In the genomic region with DNA sequence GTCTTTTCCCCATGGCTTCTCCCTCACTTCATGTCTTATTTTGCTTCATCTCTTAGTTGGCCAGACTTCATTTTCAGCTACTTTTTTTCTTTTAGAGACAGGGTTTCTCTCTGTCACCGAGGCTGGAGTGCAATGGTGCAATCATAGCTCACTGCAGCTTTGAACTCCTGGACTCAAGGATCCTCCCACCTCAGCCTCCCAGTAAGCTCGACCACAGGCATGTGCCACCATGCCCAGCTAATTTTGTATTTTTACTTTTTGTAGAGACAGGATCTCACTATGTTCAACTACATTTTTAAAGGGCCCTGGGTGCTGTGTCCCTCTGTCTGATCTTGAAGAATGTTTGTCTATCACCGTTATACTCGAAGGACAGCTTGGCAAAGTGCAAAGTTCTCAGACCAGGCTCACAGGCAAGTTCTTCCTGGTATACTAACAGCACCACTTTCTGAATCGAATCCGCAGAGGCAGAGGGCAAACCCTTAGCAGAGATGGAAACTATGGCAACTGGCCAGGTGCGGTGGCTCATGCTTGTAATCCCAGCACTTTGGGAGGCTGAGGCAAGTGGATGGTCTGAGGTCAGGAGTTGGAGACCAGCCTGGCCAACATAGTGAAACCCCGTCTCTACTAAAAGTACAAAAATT, we compare ENCODE assay signal across 1 cellular context.
TF ChIP-seq lines count a peak whose summit lies in the region.

No MANE protein-coding gene starts in this region.

TF ChIP-seq in HepG2, 621 proteins besides CTCF, POLR2A, EP300 and RAD21 (continued from another document and continues in another):
- TF ChIP-seq, protein P1, sequence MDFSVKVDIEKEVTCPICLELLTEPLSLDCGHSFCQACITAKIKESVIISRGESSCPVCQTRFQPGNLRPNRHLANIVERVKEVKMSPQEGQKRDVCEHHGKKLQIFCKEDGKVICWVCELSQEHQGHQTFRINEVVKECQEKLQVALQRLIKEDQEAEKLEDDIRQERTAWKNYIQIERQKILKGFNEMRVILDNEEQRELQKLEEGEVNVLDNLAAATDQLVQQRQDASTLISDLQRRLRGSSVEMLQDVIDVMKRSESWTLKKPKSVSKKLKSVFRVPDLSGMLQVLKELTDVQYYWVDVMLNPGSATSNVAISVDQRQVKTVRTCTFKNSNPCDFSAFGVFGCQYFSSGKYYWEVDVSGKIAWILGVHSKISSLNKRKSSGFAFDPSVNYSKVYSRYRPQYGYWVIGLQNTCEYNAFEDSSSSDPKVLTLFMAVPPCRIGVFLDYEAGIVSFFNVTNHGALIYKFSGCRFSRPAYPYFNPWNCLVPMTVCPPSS (IDR thresholded peaks at IDR 0.05): no peak
- no peak for TF ChIP-seq ZBTB38 (CRISPR knock-in tag; IDR thresholded peaks at IDR 0.05)
- no peak for TF ChIP-seq ZC3H13 (CRISPR knock-in tag; IDR thresholded peaks at IDR 0.05)
- no peak for TF ChIP-seq ARHGAP35 (CRISPR knock-in tag; IDR thresholded peaks at IDR 0.05; ENCODE audit: borderline replicate concordance)
- TF ChIP-seq, protein P2, sequence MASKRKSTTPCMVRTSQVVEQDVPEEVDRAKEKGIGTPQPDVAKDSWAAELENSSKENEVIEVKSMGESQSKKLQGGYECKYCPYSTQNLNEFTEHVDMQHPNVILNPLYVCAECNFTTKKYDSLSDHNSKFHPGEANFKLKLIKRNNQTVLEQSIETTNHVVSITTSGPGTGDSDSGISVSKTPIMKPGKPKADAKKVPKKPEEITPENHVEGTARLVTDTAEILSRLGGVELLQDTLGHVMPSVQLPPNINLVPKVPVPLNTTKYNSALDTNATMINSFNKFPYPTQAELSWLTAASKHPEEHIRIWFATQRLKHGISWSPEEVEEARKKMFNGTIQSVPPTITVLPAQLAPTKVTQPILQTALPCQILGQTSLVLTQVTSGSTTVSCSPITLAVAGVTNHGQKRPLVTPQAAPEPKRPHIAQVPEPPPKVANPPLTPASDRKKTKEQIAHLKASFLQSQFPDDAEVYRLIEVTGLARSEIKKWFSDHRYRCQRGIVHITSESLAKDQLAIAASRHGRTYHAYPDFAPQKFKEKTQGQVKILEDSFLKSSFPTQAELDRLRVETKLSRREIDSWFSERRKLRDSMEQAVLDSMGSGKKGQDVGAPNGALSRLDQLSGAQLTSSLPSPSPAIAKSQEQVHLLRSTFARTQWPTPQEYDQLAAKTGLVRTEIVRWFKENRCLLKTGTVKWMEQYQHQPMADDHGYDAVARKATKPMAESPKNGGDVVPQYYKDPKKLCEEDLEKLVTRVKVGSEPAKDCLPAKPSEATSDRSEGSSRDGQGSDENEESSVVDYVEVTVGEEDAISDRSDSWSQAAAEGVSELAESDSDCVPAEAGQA (IDR thresholded peaks at IDR 0.05; ENCODE audit: low read depth): no peak
- TF ChIP-seq, protein P2 (CRISPR knock-in tag; IDR thresholded peaks at IDR 0.05; ENCODE audit: borderline replicate concordance): no peak
- TF ChIP-seq ELF3 (CRISPR knock-in tag; IDR thresholded peaks at IDR 0.05): peak; percentile 77
- no peak for TF ChIP-seq ZNF674 (CRISPR knock-in tag; IDR thresholded peaks at IDR 0.05; ENCODE audit: low read depth)
- TF ChIP-seq ZNF296 (CRISPR knock-in tag; conservative IDR thresholded peaks at IDR 0.05): 0 out of 2 replicates have a peak, but pooled peaks have one; percentile 2
- TF ChIP-seq ZNF432 (CRISPR knock-in tag; IDR thresholded peaks at IDR 0.05; ENCODE audit: borderline replicate concordance): no peak
- TF ChIP-seq, protein P3, sequence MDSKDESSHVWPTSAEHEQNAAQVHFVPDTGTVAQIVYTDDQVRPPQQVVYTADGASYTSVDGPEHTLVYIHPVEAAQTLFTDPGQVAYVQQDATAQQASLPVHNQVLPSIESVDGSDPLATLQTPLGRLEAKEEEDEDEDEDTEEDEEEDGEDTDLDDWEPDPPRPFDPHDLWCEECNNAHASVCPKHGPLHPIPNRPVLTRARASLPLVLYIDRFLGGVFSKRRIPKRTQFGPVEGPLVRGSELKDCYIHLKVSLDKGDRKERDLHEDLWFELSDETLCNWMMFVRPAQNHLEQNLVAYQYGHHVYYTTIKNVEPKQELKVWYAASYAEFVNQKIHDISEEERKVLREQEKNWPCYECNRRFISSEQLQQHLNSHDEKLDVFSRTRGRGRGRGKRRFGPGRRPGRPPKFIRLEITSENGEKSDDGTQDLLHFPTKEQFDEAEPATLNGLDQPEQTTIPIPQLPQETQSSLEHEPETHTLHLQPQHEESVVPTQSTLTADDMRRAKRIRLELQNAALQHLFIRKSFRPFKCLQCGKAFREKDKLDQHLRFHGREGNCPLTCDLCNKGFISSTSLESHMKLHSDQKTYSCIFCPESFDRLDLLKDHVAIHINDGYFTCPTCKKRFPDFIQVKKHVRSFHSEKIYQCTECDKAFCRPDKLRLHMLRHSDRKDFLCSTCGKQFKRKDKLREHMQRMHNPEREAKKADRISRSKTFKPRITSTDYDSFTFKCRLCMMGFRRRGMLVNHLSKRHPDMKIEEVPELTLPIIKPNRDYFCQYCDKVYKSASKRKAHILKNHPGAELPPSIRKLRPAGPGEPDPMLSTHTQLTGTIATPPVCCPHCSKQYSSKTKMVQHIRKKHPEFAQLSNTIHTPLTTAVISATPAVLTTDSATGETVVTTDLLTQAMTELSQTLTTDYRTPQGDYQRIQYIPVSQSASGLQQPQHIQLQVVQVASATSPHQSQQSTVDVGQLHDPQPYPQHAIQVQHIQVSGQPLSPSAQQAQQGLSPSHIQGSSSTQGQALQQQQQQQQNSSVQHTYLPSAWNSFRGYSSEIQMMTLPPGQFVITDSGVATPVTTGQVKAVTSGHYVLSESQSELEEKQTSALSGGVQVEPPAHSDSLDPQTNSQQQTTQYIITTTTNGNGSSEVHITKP (CRISPR knock-in tag; IDR thresholded peaks at IDR 0.05; ENCODE audit: low read depth): no peak
- peak; percentile 12; the same call in 1 of the 2 replicates for TF ChIP-seq HDAC2 (CRISPR knock-in tag; IDR thresholded peaks at IDR 0.05)
- TF ChIP-seq MZF1 (CRISPR knock-in tag; IDR thresholded peaks at IDR 0.05; ENCODE audit: borderline replicate concordance): no peak
- no peak for TF ChIP-seq ZNF234 (CRISPR knock-in tag; conservative IDR thresholded peaks at IDR 0.05)
- TF ChIP-seq, protein P4, sequence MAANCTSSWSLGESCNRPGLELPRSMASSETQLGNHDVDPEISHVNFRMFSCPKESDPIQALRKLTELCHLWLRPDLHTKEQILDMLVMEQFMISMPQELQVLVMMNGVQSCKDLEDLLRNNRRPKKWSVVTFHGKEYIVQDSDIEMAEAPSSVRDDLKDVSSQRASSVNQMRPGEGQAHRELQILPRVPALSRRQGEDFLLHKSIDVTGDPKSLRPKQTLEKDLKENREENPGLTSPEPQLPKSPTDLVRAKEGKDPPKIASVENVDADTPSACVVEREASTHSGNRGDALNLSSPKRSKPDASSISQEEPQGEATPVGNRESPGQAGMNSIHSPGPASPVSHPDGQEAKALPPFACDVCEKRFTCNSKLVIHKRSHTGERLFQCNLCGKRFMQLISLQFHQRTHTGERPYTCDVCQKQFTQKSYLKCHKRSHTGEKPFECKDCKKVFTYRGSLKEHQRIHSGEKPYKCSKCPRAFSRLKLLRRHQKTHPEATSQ (CRISPR knock-in tag; IDR thresholded peaks at IDR 0.05; ENCODE audit: borderline replicate concordance): 0 out of 2 replicates have a peak, but pooled peaks have one; percentile 30
- TF ChIP-seq ZNF672 (CRISPR knock-in tag; IDR thresholded peaks at IDR 0.05): no peak
- no peak for TF ChIP-seq ZNF549 (CRISPR knock-in tag; IDR thresholded peaks at IDR 0.05)
- TF ChIP-seq ZNF292 (CRISPR knock-in tag; IDR thresholded peaks at IDR 0.05; ENCODE audit: borderline replicate concordance, low read depth): no peak; the same call in 1 of the 2 replicates
- TF ChIP-seq, protein P5, sequence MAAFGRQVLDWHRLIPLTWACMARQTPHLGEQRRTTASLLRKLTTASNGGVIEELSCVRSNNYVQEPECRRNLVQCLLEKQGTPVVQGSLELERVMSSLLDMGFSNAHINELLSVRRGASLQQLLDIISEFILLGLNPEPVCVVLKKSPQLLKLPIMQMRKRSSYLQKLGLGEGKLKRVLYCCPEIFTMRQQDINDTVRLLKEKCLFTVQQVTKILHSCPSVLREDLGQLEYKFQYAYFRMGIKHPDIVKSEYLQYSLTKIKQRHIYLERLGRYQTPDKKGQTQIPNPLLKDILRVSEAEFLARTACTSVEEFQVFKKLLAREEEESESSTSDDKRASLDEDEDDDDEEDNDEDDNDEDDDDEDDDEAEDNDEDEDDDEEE (CRISPR knock-in tag; IDR thresholded peaks at IDR 0.05): peak; percentile 46; the same call in 1 of the 2 replicates
- TF ChIP-seq ARID2 (CRISPR knock-in tag; IDR thresholded peaks at IDR 0.05; ENCODE audit: borderline replicate concordance): no peak
- TF ChIP-seq MTA1 (CRISPR knock-in tag; IDR thresholded peaks at IDR 0.05; ENCODE audit: borderline replicate concordance): no peak
- TF ChIP-seq PCBP1 (IDR thresholded peaks at IDR 0.05; ENCODE audit: borderline replicate concordance, low read depth, low read length): no peak
- no peak for TF ChIP-seq TMF1 (CRISPR knock-in tag; IDR thresholded peaks at IDR 0.05; ENCODE audit: low read depth)
- TF ChIP-seq, protein P6, sequence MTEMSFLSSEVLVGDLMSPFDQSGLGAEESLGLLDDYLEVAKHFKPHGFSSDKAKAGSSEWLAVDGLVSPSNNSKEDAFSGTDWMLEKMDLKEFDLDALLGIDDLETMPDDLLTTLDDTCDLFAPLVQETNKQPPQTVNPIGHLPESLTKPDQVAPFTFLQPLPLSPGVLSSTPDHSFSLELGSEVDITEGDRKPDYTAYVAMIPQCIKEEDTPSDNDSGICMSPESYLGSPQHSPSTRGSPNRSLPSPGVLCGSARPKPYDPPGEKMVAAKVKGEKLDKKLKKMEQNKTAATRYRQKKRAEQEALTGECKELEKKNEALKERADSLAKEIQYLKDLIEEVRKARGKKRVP (CRISPR knock-in tag; IDR thresholded peaks at IDR 0.05): no peak
- TF ChIP-seq CEBPB (IDR thresholded peaks at IDR 0.05; ENCODE audit: borderline replicate concordance, low read depth, low read length): peak; percentile 70; the same call in 1 of the 2 replicates
- TF ChIP-seq JUND (CRISPR knock-in tag; IDR thresholded peaks at IDR 0.05): no peak
- TF ChIP-seq ZNF547 (CRISPR knock-in tag; IDR thresholded peaks at IDR 0.05): no peak
- no peak for TF ChIP-seq MEF2D (CRISPR knock-in tag; IDR thresholded peaks at IDR 0.05)
- 0 out of 2 replicates have a peak, but pooled peaks have one; percentile 49 for TF ChIP-seq ZNF136 (CRISPR knock-in tag; IDR thresholded peaks at IDR 0.05; ENCODE audit: low read depth)
- no peak for TF ChIP-seq MXI1 (IDR thresholded peaks at IDR 0.05; ENCODE audit: borderline replicate concordance, low read depth, low read length)
- TF ChIP-seq, protein P7, sequence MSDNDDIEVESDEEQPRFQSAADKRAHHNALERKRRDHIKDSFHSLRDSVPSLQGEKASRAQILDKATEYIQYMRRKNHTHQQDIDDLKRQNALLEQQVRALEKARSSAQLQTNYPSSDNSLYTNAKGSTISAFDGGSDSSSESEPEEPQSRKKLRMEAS (IDR thresholded peaks at IDR 0.05): peak; percentile 56; the same call in 1 of the 2 replicates
- no peak for TF ChIP-seq POLR2G (IDR thresholded peaks at IDR 0.05; ENCODE audit: low read depth, low read length)
- no peak for TF ChIP-seq ZC3H4 (CRISPR knock-in tag; IDR thresholded peaks at IDR 0.05; ENCODE audit: borderline replicate concordance)
- TF ChIP-seq TAF1 (CRISPR knock-in tag; IDR thresholded peaks at IDR 0.05): no peak
- no peak for TF ChIP-seq SCMH1 (CRISPR knock-in tag; IDR thresholded peaks at IDR 0.05; ENCODE audit: borderline replicate concordance)
- TF ChIP-seq KDM1A (CRISPR knock-in tag; IDR thresholded peaks at IDR 0.05): 0 out of 2 replicates have a peak, but pooled peaks have one; percentile 27
- TF ChIP-seq ZNF567 (CRISPR knock-in tag; IDR thresholded peaks at IDR 0.05; ENCODE audit: borderline replicate concordance): no peak
- TF ChIP-seq, protein P8, sequence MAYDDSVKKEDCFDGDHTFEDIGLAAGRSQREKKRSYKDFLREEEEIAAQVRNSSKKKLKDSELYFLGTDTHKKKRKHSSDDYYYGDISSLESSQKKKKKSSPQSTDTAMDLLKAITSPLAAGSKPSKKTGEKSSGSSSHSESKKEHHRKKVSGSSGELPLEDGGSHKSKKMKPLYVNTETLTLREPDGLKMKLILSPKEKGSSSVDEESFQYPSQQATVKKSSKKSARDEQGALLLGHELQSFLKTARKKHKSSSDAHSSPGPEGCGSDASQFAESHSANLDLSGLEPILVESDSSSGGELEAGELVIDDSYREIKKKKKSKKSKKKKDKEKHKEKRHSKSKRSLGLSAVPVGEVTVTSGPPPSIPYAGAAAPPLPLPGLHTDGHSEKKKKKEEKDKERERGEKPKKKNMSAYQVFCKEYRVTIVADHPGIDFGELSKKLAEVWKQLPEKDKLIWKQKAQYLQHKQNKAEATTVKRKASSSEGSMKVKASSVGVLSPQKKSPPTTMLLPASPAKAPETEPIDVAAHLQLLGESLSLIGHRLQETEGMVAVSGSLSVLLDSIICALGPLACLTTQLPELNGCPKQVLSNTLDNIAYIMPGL (CRISPR knock-in tag; IDR thresholded peaks at IDR 0.05; ENCODE audit: borderline replicate concordance in 1 of 2, low read depth in 1 of 2): 0 out of 4 replicates have a peak, but pooled peaks of 1 of the 2 experiments have one; percentile 30
- TF ChIP-seq FOXP1 (IDR thresholded peaks at IDR 0.05): no peak
- TF ChIP-seq FOXP1 (CRISPR knock-in tag; IDR thresholded peaks at IDR 0.05): no peak
- TF ChIP-seq, protein P9, sequence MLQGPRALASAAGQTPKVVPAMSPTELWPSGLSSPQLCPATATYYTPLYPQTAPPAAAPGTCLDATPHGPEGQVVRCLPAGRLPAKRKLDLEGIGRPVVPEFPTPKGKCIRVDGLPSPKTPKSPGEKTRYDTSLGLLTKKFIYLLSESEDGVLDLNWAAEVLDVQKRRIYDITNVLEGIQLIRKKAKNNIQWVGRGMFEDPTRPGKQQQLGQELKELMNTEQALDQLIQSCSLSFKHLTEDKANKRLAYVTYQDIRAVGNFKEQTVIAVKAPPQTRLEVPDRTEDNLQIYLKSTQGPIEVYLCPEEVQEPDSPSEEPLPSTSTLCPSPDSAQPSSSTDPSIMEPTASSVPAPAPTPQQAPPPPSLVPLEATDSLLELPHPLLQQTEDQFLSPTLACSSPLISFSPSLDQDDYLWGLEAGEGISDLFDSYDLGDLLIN (CRISPR knock-in tag; IDR thresholded peaks at IDR 0.05; ENCODE audit: borderline replicate concordance): no peak
- no peak for TF ChIP-seq ZNF34 (CRISPR knock-in tag; IDR thresholded peaks at IDR 0.05; ENCODE audit: borderline replicate concordance)
- no peak for TF ChIP-seq KAT7 (CRISPR knock-in tag; IDR thresholded peaks at IDR 0.05; ENCODE audit: borderline replicate concordance)
- TF ChIP-seq SRSF1 (optimal IDR thresholded peaks at IDR 0.05; ENCODE audit: low read depth, low read length): no peak
- no peak for TF ChIP-seq ZNF431 (CRISPR knock-in tag; IDR thresholded peaks at IDR 0.05; ENCODE audit: borderline replicate concordance, low read depth)
